Comparison of ENCODE assay signal across 1 cellular context in the genomic region with DNA sequence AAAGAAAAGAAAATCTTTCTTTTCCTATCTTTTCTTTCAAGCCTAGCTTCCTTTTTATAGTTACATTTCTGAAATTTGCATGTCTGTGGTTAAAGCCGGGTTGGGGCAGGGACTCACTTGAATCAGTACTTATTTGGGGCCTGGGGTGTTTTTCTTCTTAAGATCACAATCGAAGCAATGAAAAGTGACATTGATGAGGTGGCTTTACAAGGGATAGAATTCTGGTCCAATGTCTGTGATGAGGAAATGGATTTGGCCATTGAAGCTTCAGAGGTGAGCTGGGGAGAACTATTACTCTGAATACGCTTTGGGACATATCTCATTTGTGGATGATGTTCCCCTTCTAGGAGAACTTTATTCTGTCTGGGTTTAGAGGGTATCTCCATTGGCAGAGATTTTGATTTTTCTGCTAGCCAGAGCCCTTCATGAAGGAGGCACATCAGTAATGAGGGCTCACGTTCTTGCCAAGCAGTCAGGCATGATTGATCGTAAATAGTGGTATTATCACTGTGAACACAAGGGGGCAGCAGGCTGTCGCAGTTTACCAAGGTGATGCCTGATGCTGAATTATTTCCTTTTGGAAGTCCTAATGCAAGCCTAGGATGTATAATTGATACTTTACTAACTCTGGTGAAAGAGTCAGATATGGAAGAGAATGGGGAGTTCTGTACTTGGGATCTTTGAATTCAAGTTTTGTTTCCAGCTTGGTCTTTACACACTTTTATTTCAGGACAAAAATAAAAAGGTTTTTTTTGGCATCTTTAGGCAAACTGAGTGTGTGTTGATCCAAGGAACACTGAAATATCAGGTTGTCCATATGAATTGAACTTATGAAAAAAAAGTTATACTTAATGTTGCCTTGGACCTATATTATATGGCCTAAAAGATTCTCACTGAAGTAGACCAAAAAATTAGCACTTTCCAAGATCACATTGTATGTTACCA.
TF ChIP-seq lines count a peak whose summit lies in the region.

No MANE protein-coding gene starts in this region.

TF ChIP-seq in H1, 55 proteins besides CTCF, POLR2A, EP300 and RAD21:
- TF ChIP-seq FOSL1 (IDR thresholded peaks at IDR 0.05; ENCODE audit: insufficient read depth, low read depth, low read length) (no peak), KDM5A (IDR thresholded peaks at IDR 0.05; ENCODE audit: low read length) (no peak), EZH2 (IDR thresholded peaks at IDR 0.05; ENCODE audit: low read depth, low read length, severe bottlenecking) (no peak), ASH2L (IDR thresholded peaks at IDR 0.05; ENCODE audit: low read length) (no peak), SP1 (IDR thresholded peaks at IDR 0.05; ENCODE audit: low read depth, low read length) (no peak), RXRA (IDR thresholded peaks at IDR 0.05; ENCODE audit: insufficient read depth, low read depth, low read length) (no peak), SP2 (IDR thresholded peaks at IDR 0.05; ENCODE audit: low read length) (no peak), NANOG (IDR thresholded peaks at IDR 0.05; ENCODE audit: insufficient read depth, low read depth, low read length, poor library complexity, severe bottlenecking) (no peak), SUZ12 (IDR thresholded peaks at IDR 0.05; ENCODE audit: low read length) (no peak), CBX5 (IDR thresholded peaks at IDR 0.05; ENCODE audit: low read depth, low read length) (no peak), KDM4A (IDR thresholded peaks at IDR 0.05; ENCODE audit: low read depth, low read length, severe bottlenecking) (no peak), BCL11A (IDR thresholded peaks at IDR 0.05; ENCODE audit: low read depth in 2 of 2, low read length in 2 of 2) (no peak), POLR2AphosphoS5 (IDR thresholded peaks at IDR 0.05; ENCODE audit: low read depth, low read length) (peak; percentile 84), SP4 (IDR thresholded peaks at IDR 0.05; ENCODE audit: low read length) (no peak)
- TF ChIP-seq, protein P1, sequence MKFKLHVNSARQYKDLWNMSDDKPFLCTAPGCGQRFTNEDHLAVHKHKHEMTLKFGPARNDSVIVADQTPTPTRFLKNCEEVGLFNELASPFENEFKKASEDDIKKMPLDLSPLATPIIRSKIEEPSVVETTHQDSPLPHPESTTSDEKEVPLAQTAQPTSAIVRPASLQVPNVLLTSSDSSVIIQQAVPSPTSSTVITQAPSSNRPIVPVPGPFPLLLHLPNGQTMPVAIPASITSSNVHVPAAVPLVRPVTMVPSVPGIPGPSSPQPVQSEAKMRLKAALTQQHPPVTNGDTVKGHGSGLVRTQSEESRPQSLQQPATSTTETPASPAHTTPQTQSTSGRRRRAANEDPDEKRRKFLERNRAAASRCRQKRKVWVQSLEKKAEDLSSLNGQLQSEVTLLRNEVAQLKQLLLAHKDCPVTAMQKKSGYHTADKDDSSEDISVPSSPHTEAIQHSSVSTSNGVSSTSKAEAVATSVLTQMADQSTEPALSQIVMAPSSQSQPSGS (IDR thresholded peaks at IDR 0.05; ENCODE audit: low read length): peak; percentile 62; the same call in 1 of the 2 replicates
- TF ChIP-seq, protein P2, sequence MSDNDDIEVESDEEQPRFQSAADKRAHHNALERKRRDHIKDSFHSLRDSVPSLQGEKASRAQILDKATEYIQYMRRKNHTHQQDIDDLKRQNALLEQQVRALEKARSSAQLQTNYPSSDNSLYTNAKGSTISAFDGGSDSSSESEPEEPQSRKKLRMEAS (IDR thresholded peaks at IDR 0.05): no peak
TF ChIP-seq in H1: peak in this region for 2.
